In the genomic region with DNA sequence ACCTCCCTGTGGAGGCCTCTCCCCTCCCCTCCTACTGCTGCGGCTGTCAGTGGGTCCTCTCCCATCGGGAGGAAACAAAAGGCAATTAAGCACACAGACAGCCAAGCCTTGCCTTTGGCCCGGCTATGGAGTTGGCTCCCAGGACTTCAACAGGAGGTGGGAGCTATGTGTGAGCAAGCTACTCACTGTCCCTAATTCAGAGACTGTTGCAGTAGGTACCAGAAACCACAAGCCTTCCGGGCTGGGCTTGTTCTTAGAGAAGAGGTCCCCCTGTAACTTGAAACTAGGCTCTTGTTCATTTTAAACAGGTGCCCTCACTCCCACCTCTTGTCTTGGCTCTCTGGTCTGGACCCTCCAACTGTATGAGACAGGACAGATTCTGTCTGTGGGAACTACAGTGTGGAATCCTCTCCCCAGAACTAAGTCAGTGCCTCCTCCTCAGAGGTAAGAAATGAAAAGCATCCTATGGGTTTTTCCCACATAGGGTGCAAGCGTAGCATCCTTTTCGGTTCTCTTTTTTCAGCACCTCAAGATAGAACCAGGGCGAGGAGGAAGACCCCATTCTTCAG, we compare ENCODE assay signal across 16 cellular contexts.
DNase-seq lines count a peak whose midpoint lies in the region; ATAC-seq and TF ChIP-seq lines count a peak whose summit lies in the region.
"Had no signal": no experiment of that assay in that cellular context is flagged by ENCODE, and none has a peak within 500 bp of the region (broad histone marks: within the 10 kb centered on the region; RNA-seq: fewer than 3 reads in every experiment).

No MANE protein-coding gene starts in this region.

- H3K4me3 Mint-ChIP-seq in activated CD8-positive, alpha-beta T cell treated with anti-CD3 and anti-CD28 coated beads for 36 hours = no peak overlapping the region

- TF ChIP-seq EP300 in suprapubic skin (IDR thresholded peaks at IDR 0.05) = no peak

- H3K9ac ChIP-seq in DND-41 (ENCODE audit: low read depth, low read length) = peak overlapping the region; percentile 32; the same call in 1 of the 2 replicates

- no peak for TF ChIP-seq POLR2A in suprapubic skin (IDR thresholded peaks at IDR 0.05)

- no peaks in the 10 kb centered on the region for H3K9me3 Mint-ChIP-seq in activated CD8-positive, alpha-beta T cell treated with anti-CD3 and anti-CD28 coated beads for 36 hours

- H3K4me1 ChIP-seq in DND-41 (ENCODE audit: insufficient read depth, low read length) (peaks cover 29% of the 10 kb centered on the region), hepatocyte (ENCODE audit: insufficient read depth) (no peaks in the 10 kb centered on the region), suprapubic skin (no peaks in the 10 kb centered on the region)
- H3K4me1 ChIP-seq: left lung, upper lobe of left lung had no signal

- H3K36me3 Mint-ChIP-seq in activated CD8-positive, alpha-beta T cell treated with anti-CD3 and anti-CD28 coated beads for 36 hours (ENCODE audit: low read depth) = no peaks in the 10 kb centered on the region

- WGBS in hepatocyte (ENCODE audit: low lambda C conversion rate, missing lambda C conversion rate) = 58% methylated on average over 7 of the region's 7 CpGs
- WGBS in suprapubic skin = 60% methylated on average over 7 of the region's 7 CpGs

- POLR2A ChIA-PET in activated CD8-positive, alpha-beta T cell treated with anti-CD3 and anti-CD28 coated beads for 36 hours (lab: Charles Lee) = no interaction called here

- H3K4me1 Mint-ChIP-seq in activated CD8-positive, alpha-beta T cell treated with anti-CD3 and anti-CD28 coated beads for 36 hours (ENCODE audit: low read depth) = peaks cover 26% of the 10 kb centered on the region

- TF ChIP-seq CTCF in DND-41 (IDR thresholded peaks at IDR 0.05; ENCODE audit: borderline replicate concordance, extremely low read depth, low read length, poor library complexity, severe bottlenecking) = no peak
- TF ChIP-seq CTCF in activated CD8-positive, alpha-beta T cell treated with anti-CD3 and anti-CD28 coated beads for 36 hours (IDR thresholded peaks at IDR 0.05) = no peak
- TF ChIP-seq CTCF in hepatocyte (IDR thresholded peaks at IDR 0.05; ENCODE audit: poor library complexity) = no peak
- no peak for TF ChIP-seq CTCF in suprapubic skin (IDR thresholded peaks at IDR 0.05)

- no peaks in the 10 kb centered on the region for H3K36me3 ChIP-seq in DND-41 (ENCODE audit: insufficient read depth, low read length)
- no peaks in the 10 kb centered on the region for H3K36me3 ChIP-seq in hepatocyte (replicated peaks; ENCODE audit: insufficient read depth, low read depth)
- H3K36me3 ChIP-seq in suprapubic skin = no peaks in the 10 kb centered on the region
- H3K36me3 ChIP-seq: left lung, upper lobe of left lung had no signal

- ATAC-seq in DND-41 (ENCODE audit: insufficient read depth, low read depth) = peak; percentile 98
- ATAC-seq in GM19452 (IDR thresholded peaks at IDR 0.05; ENCODE audit: unreplicated experiment) = peak; percentile 81
- ATAC-seq in HG02938 (IDR thresholded peaks at IDR 0.05; ENCODE audit: unreplicated experiment) = peak; percentile 67
- ATAC-seq in activated CD8-positive, alpha-beta T cell treated with anti-CD3 and anti-CD28 coated beads for 36 hours = no peak
- no peak for ATAC-seq in GM19455 (IDR thresholded peaks at IDR 0.05; ENCODE audit: unreplicated experiment)
- ATAC-seq: K562, left lung had no signal

- H2AFZ ChIP-seq in DND-41 (ENCODE audit: low read depth, low read length) (peak overlapping the region; percentile 55; the same call in 1 of the 2 replicates), hepatocyte (no peak overlapping the region)

- peak; percentile 77 for DNase-seq in DND-41
- peak; percentile 30 for DNase-seq in activated CD8-positive, alpha-beta T cell treated with anti-CD3 and anti-CD28 coated beads for 36 hours
- no peak for DNase-seq in NCI-H1436 treated with DMSO at 0.1 percent for 48 hours (lab: John Stamatoyannopoulos, UW)
- no peak for DNase-seq in hepatocyte (ENCODE audit: low spot score)
- no peak for DNase-seq in suprapubic skin (ENCODE audit: low spot score in 2 of 2)
- DNase-seq: activated T-cell treated with anti-CD3 and anti-CD28 coated beads, Interleukin-2, amount 50 U/mL, for 48 hours; GDM1; HCEC 1CT; left lung; NCI-H524; upper lobe of left lung had no signal

- CTCF ChIA-PET in activated CD8-positive, alpha-beta T cell treated with anti-CD3 and anti-CD28 coated beads for 36 hours (lab: Charles Lee) = no interaction called here

- no peak overlapping the region for H3K4me3 ChIP-seq in DND-41 (ENCODE audit: low read depth in 1 of 2, low read length in 2 of 2)
- no peak overlapping the region for H3K4me3 ChIP-seq in hepatocyte
- no peak overlapping the region for H3K4me3 ChIP-seq in suprapubic skin
- H3K4me3 ChIP-seq: K562, left lung, upper lobe of left lung had no signal

- no peaks in the 10 kb centered on the region for H3K9me2 ChIP-seq in hepatocyte (replicated peaks; ENCODE audit: insufficient read depth)

- H3K27me3 ChIP-seq in DND-41 (ENCODE audit: insufficient read depth, low read length, poor library complexity) (no peaks in the 10 kb centered on the region), hepatocyte (peaks cover 5% of the 10 kb centered on the region), suprapubic skin (peaks cover 5% of the 10 kb centered on the region)
- H3K27me3 ChIP-seq: left lung, upper lobe of left lung had no signal

- H4K20me1 ChIP-seq in DND-41 (ENCODE audit: insufficient read depth, low read length) = no peaks in the 10 kb centered on the region
- no peaks in the 10 kb centered on the region for H4K20me1 ChIP-seq in hepatocyte (ENCODE audit: insufficient read depth, poor library complexity, severe bottlenecking)

- H3K27ac ChIP-seq in DND-41 (ENCODE audit: low read length) = peak overlapping the region; percentile 80
- no peak overlapping the region for H3K27ac ChIP-seq in hepatocyte
- no peak overlapping the region for H3K27ac ChIP-seq in suprapubic skin
- H3K27ac ChIP-seq: left lung, upper lobe of left lung had no signal

- H3K4me2 ChIP-seq in DND-41 (ENCODE audit: insufficient read depth, low read length) (peak overlapping the region; percentile 24), hepatocyte (no peak overlapping the region)

- no peaks in the 10 kb centered on the region for H3K27me3 Mint-ChIP-seq in activated CD8-positive, alpha-beta T cell treated with anti-CD3 and anti-CD28 coated beads for 36 hours

- intact Hi-C loops in activated CD8-positive, alpha-beta T cell treated with anti-CD3 and anti-CD28 coated beads for 36 hours (cut with micrococcal nuclease) = no loop called here

- H3K9me3 ChIP-seq in DND-41 (ENCODE audit: insufficient read depth, low read length, severe bottlenecking) (no peaks in the 10 kb centered on the region), hepatocyte (ENCODE audit: low read depth) (no peaks in the 10 kb centered on the region), suprapubic skin (no peaks in the 10 kb centered on the region)
- H3K9me3 ChIP-seq: left lung, upper lobe of left lung had no signal

- H3K79me2 ChIP-seq in DND-41 (ENCODE audit: insufficient read depth, low read length) (no peaks in the 10 kb centered on the region), hepatocyte (no peaks in the 10 kb centered on the region)

- H3K27ac Mint-ChIP-seq in activated CD8-positive, alpha-beta T cell treated with anti-CD3 and anti-CD28 coated beads for 36 hours = no peak overlapping the region
- H3K27ac Mint-ChIP-seq: progenitor cell of endocrine pancreas had no signal

Comparison
In these comparisons a context has a peak if more than half of its experiments do, and no peak if none do; other contexts are left out.
1. ATAC-seq: peak in DND-41 (single experiment), GM19452 (single experiment) and HG02938 (single experiment); none in activated CD8-positive, alpha-beta T cell treated with anti-CD3 and anti-CD28 coated beads for 36 hours (single experiment) and GM19455 (single experiment).
2. DNase-seq: peak in DND-41 (single experiment) and activated CD8-positive, alpha-beta T cell treated with anti-CD3 and anti-CD28 coated beads for 36 hours (single experiment); none in NCI-H1436 treated with DMSO at 0.1 percent for 48 hours (single experiment), hepatocyte (single experiment) and suprapubic skin (0 of 2).